Comparison of ENCODE assay signal across 20 cellular contexts in the genomic region with DNA sequence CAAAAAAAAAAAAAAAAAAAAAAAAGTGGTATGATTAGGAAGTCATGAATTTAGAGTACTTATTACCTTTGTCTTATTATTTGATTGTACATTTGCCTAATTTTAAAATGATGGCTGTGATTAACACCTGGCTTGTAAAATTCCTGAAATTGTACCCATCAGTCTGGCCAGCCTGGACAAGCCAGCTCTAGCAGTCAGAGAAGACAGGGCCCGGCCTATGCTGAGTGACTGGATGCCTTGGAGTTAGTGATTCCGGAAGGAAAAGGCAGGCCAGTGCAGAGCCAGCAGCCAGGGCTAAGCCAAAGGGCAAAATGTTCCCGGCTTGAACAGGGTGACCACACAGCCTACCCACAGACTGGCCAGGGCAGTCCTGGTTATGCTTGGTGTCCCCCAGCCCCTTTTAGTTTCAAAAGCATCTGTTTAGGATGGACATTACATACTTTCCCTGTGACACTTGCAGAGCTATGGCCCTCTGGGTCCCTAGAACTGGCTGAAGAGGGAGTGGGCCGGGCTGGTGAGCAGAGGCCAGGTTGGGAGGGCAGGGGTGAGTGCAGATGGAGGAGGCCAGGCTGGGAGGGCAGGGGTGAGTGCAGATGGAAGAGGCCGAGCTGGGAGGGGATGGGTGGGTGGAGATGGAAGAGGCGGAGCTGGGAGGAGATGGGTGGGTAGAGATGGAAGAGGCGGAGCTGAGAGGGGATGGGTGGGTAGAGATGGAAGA.
"Had no signal": no experiment of that assay in that cellular context is flagged by ENCODE, and none has a peak within 500 bp of the region (broad histone marks: within the 10 kb centered on the region; RNA-seq: fewer than 3 reads in every experiment).

No MANE protein-coding gene starts in this region.

- H3K27me3 ChIP-seq: ascending aorta, left lung, suprapubic skin had no signal

- ATAC-seq: activated CD8-positive, alpha-beta T cell treated with anti-CD3 and anti-CD28 coated beads, Interleukin-2, amount 10 ng/mL, durations not matched to agents 7 days and 5 days; activated naive CD8-positive, alpha-beta T cell treated with anti-CD3 and anti-CD28 coated beads, Interleukin-2, amount 50 U/mL, for 24 hours; activated T-cell treated with anti-CD3 and anti-CD28 coated beads, Interleukin-2, amount 50 U/mL, for 4 hours; left lung; right cardiac atrium; stimulated activated naive CD8-positive, alpha-beta T cell treated with anti-CD3 and anti-CD28 coated beads, Interleukin-15, amount 100 ng/mL, for 72 hours had no signal

- H3K9me3 ChIP-seq: ascending aorta, left lung, prostate gland, suprapubic skin had no signal

- H3K27ac ChIP-seq: ascending aorta, coronary artery, left lung, prostate gland, suprapubic skin had no signal

- H3K36me3 ChIP-seq: ascending aorta, left lung, prostate gland, suprapubic skin had no signal

- H3K4me1 ChIP-seq: ascending aorta, left lung, prostate gland had no signal

- H3K4me3 ChIP-seq: ascending aorta, coronary artery, left lung, prostate gland, suprapubic skin had no signal

- DNase-seq: activated CD4-positive, alpha-beta T cell treated with anti-CD3 and anti-CD28 coated beads, Interleukin-2, amount 10 ng/mL, durations not matched to agents 24 days and 14 days; activated CD8-positive, alpha-beta memory T cell treated with anti-CD3 and anti-CD28 coated beads, Interleukin-2, amount 50 U/mL, for 4 hours; activated CD8-positive, alpha-beta T cell treated with anti-CD3 and anti-CD28 coated beads, Interleukin-2, amount 10 ng/mL, durations not matched to agents 7 days and 5 days; activated naive CD4-positive, alpha-beta T cell treated with anti-CD3 and anti-CD28 coated beads for 36 hours; activated naive CD8-positive, alpha-beta T cell treated with anti-CD3 and anti-CD28 coated beads, Interleukin-2, amount 50 U/mL, for 24 hours; activated T-cell treated with anti-CD3 and anti-CD28 coated beads, Interleukin-2, amount 50 U/mL, for 4 hours; foreskin melanocyte; glutamatergic neuron; hippocampal formation; left lung; right cardiac atrium; small intestine; stimulated activated CD4-positive, alpha-beta T cell treated with anti-CD3 and anti-CD28 coated beads, Interleukin-15, amount 100 ng/mL, for 24 hours; stimulated activated CD4-positive, alpha-beta T cell treated with anti-CD3 and anti-CD28 coated beads, Interleukin-4, amount 100 ng/mL, for 1 hour; stimulated activated naive CD8-positive, alpha-beta T cell treated with anti-CD3 and anti-CD28 coated beads, Interleukin-15, amount 100 ng/mL, for 72 hours; T1000 had no signal
